Comparison of ENCODE assay signal across 9 cellular contexts in the genomic region with DNA sequence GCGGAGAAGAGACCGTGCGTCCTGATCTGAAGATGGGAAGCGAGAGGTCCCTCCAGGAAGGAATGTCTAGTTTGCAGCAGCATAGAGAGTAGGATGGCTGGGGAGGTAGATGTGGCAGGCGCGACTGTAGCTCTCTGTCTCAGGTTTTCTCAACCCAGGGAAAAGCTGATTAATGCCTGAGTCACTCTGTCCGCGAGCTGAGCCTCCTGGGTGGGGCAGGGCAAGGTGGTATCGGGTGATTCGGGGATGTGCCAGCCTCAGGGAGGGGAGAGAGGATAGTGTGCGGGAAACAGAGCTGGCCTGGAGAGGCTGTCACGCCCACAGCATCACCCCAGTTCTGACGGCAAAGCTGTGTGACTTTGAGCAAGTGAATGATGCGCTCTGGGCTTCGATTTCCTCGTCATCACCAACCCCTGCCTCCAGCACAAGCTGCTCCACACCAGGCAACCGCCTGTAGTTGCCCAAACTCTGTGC. TPM values are rescaled to one million over a fixed set of nuclear protein-coding genes. Genes with fewer than 3 reads are reported as not detected.
A peak's percentile ranks its signal among the peaks of the same experiment; 100 is the strongest.
DNase-seq lines count a peak whose midpoint lies in the region; ATAC-seq and TF ChIP-seq lines count a peak whose summit lies in the region.
"Had no signal": no experiment of that assay in that cellular context is flagged by ENCODE, and none has a peak within 500 bp of the region (broad histone marks: within the 10 kb centered on the region; RNA-seq: fewer than 3 reads in every experiment).

No MANE protein-coding gene starts in this region.

- H3K36me3 ChIP-seq in right atrium auricular region (no peaks in the 10 kb centered on the region), upper lobe of right lung (no peaks in the 10 kb centered on the region), MM.1S (replicated peaks; ENCODE audit: insufficient read depth, low read length) (no peaks in the 10 kb centered on the region)

- H4K20me1 ChIP-seq in MM.1S (ENCODE audit: insufficient read depth, low read length), result no peaks in the 10 kb centered on the region

- H3K4me1 ChIP-seq in right atrium auricular region (peaks cover 0 to 15% of the 10 kb centered on the region in 2 donors), upper lobe of right lung (no peaks in the 10 kb centered on the region), MM.1S (ENCODE audit: low read length) (no peaks in the 10 kb centered on the region)

- H3K4me2 ChIP-seq in MM.1S (ENCODE audit: low read depth, low read length), result no peak overlapping the region

- DNase-seq in right atrium auricular region (ENCODE audit: low spot score) (no peak), Right ventricle myocardium superior (no peak), RKO (ENCODE audit: low spot score) (peak; percentile 67), fibroblast of the aortic adventitia (ENCODE audit: low read depth) (peak; percentile 58), upper lobe of right lung (no peak), MM.1S (no peak), D341Med (ENCODE audit: low spot score) (no peak)
- DNase-seq: OCI-M1 had no signal

- ATAC-seq in Right ventricle myocardium superior (ENCODE audit: poor library complexity) (no peak), upper lobe of right lung (peak; percentile 6), HG03280 (IDR thresholded peaks at IDR 0.05; ENCODE audit: unreplicated experiment) (no peak)

- no peaks in the 10 kb centered on the region for H3K27me3 ChIP-seq in right atrium auricular region
- H3K27me3 ChIP-seq in upper lobe of right lung, result no peaks in the 10 kb centered on the region
- no peaks in the 10 kb centered on the region for H3K27me3 ChIP-seq in MM.1S (replicated peaks; ENCODE audit: insufficient read depth, low read length)

- no peaks in the 10 kb centered on the region for H3K79me2 ChIP-seq in MM.1S (ENCODE audit: low read length)

- no peak overlapping the region for H3K9ac ChIP-seq in MM.1S (ENCODE audit: low read length)

- peaks cover 7% of the 10 kb centered on the region for H3F3A ChIP-seq in MM.1S (ENCODE audit: insufficient read depth, low read length)

- no peak overlapping the region for H3K4me3 ChIP-seq in right atrium auricular region
- no peak overlapping the region for H3K4me3 ChIP-seq in fibroblast of the aortic adventitia (ENCODE audit: low read depth, low read length)
- no peak overlapping the region for H3K4me3 ChIP-seq in upper lobe of right lung
- no peak overlapping the region for H3K4me3 ChIP-seq in MM.1S (ENCODE audit: low read length)

- H3K9me3 ChIP-seq in right atrium auricular region, result peaks cover 0 to 8% of the 10 kb centered on the region in 2 donors
- H3K9me3 ChIP-seq in upper lobe of right lung, result peaks cover 6% of the 10 kb centered on the region
- H3K9me3 ChIP-seq in MM.1S (replicated peaks; ENCODE audit: insufficient read depth, low read length), result no peaks in the 10 kb centered on the region

- no peak overlapping the region for H2AFZ ChIP-seq in MM.1S (ENCODE audit: low read length)

- no peaks in the 10 kb centered on the region for H3K9me2 ChIP-seq in MM.1S (replicated peaks; ENCODE audit: insufficient read depth, low read length)

- H3K27ac ChIP-seq in right atrium auricular region, result peak overlapping the region; percentile 62 to 84
- H3K27ac ChIP-seq in upper lobe of right lung, result no peak overlapping the region
- H3K27ac ChIP-seq in MM.1S (ENCODE audit: low read length), result no peak overlapping the region

- TF ChIP-seq CTCF in right atrium auricular region (IDR thresholded peaks at IDR 0.05) (no peak), fibroblast of the aortic adventitia (IDR thresholded peaks at IDR 0.05; ENCODE audit: insufficient read depth, low read length) (no peak), upper lobe of right lung (IDR thresholded peaks at IDR 0.05) (no peak), MM.1S (IDR thresholded peaks at IDR 0.05; ENCODE audit: low read length) (no peak)

- intact Hi-C loops in Right ventricle myocardium superior (cut with DNase I) (no loop called here), upper lobe of right lung (cut with DNase I) (no loop called here)

RNA-seq across cellular contexts. Expression of gene CPN2, which starts 28.4 kb away (rescaled TPM):
- total RNA-seq in right atrium auricular region (not detected), Right ventricle myocardium superior (2.4 TPM), fibroblast of the aortic adventitia (ENCODE audit: low replicate concordance) (not detected in 2 replicates), upper lobe of right lung (not detected)

RNA-seq across cellular contexts. Expression of gene LRRC15, which starts 46.8 kb away (rescaled TPM):
- total RNA-seq in right atrium auricular region (under 1 TPM; 0.07 to 0.08 TPM), Right ventricle myocardium superior (0.16 TPM), fibroblast of the aortic adventitia (ENCODE audit: low replicate concordance) (0.25 and 10.0 TPM in 2 replicates), upper lobe of right lung (1.1 TPM)

Comparison
In these comparisons a context has a peak if more than half of its experiments do, and no peak if none do; other contexts are left out.
1. DNase-seq: peak in RKO (single experiment) and fibroblast of the aortic adventitia (single experiment); none in right atrium auricular region (single experiment), Right ventricle myocardium superior (single experiment), upper lobe of right lung (single experiment), MM.1S (single experiment) and D341Med (single experiment).
2. H3K27ac ChIP-seq: peak in right atrium auricular region (2 of 2); none in upper lobe of right lung (single experiment) and MM.1S (single experiment).